22 cellular contexts compared by ENCODE assay signal in the genomic region with DNA sequence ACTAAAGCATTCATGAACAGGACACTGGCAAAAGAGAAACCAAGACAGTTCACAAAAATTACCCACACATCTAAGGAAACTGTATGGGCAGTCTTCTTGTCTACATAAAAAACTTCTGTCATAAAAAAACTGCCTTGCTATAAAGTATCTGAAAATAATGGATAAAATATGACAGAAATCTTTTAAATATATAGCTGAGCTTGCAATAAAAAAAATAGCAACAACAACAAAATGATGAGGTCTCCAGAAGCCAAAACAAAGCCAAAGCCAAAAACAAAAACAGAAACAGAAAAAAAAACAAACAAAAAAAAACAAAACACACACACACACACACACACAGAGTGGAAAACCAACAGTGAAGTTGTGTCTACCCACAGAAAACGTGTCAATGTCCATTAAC. TPM values are rescaled to one million over a fixed set of nuclear protein-coding genes. Genes with fewer than 3 reads are reported as not detected.
DNase-seq lines count a peak whose midpoint lies in the region; ATAC-seq, FAIRE-seq and TF ChIP-seq lines count a peak whose summit lies in the region.
"Had no signal": no experiment of that assay in that cellular context is flagged by ENCODE, and none has a peak within 500 bp of the region (broad histone marks: within the 10 kb centered on the region; RNA-seq: fewer than 3 reads in every experiment).

No MANE protein-coding gene starts in this region.

- H3K4ac ChIP-seq in IMR-90 (ENCODE audit: low read depth, low read length): no peak overlapping the region

- no peak overlapping the region for H2BK120ac ChIP-seq in IMR-90 (ENCODE audit: low read depth, low read length)

- no peak overlapping the region for H2BK20ac ChIP-seq in IMR-90 (ENCODE audit: low read depth, low read length)

- no peak overlapping the region for H2BK5ac ChIP-seq in IMR-90 (ENCODE audit: low read depth, low read length, poor library complexity, severe bottlenecking)

- no peak overlapping the region for H3K18ac ChIP-seq in IMR-90 (ENCODE audit: low read depth, low read length)

- no peaks in the 10 kb centered on the region for H3K9me3 ChIP-seq in A549
- peaks cover 10% of the 10 kb centered on the region; the same call in 1 of the 2 replicates for H3K9me3 ChIP-seq in IMR-90 (ENCODE audit: control insufficient read depth, insufficient read depth, low read length)
- H3K9me3 ChIP-seq: Caco-2 had no signal

- no peaks in the 10 kb centered on the region for H4K20me1 ChIP-seq in IMR-90 (ENCODE audit: insufficient read depth, low read length)
- H4K20me1 ChIP-seq: BLaER1 had no signal

- no peak for DNase-seq in activated T-cell treated with anti-CD3 and anti-CD28 coated beads, Interleukin-2, amount 50 U/mL, for 72 hours
- DNase-seq in activated T-cell treated with anti-CD3 and anti-CD28 coated beads, Interleukin-2, amount 50 U/mL, for 1 hour: no peak
- no peak for DNase-seq in A549 (ENCODE audit: low read depth in 1 of 2, low spot score in 1 of 2)
- DNase-seq in IMR-90: no peak
- DNase-seq in NCI-H345 (lab: John Stamatoyannopoulos, UW): no peak
- DNase-seq: 8988T; Caco-2; CD4-positive, CD25-positive, alpha-beta regulatory T cell; CD8-positive, alpha-beta T cell; DMS153; DND-41; H9 had no signal

- no peak overlapping the region for H4K8ac ChIP-seq in IMR-90 (ENCODE audit: low read depth in 2 of 2, low read length in 2 of 2)

- H3K27me3 Mint-ChIP-seq in activated T-cell treated with anti-CD3 and anti-CD28 coated beads, Interleukin-2, amount 50 U/mL, for 72 hours (ENCODE audit: low read depth): no peaks in the 10 kb centered on the region

- H4K5ac ChIP-seq in IMR-90 (ENCODE audit: low read depth, low read length): no peak overlapping the region

- 0% methylated on average over 1 of the region's 1 CpG for WGBS in A549 (ENCODE audit: missing lambda C conversion rate)
- WGBS in IMR-90 (ENCODE audit: extremely low coverage in 2 of 2, insufficient read length in 1 of 2), 2 experiments: no CpG with 5 or more reads among the region's 1 CpG

- H3K23ac ChIP-seq in IMR-90 (ENCODE audit: low read depth, low read length): no peak overlapping the region

- CTCF ChIA-PET in A549 (lab: Yijun Ruan, JAX): no interaction called here
- CTCF ChIA-PET in IMR-90 (lab: Yijun Ruan, JAX): no interaction called here

- in situ Hi-C loops in IMR-90 (cut with MboI; ENCODE audit: low sequenced_read_pairs): no loop called here

- ATAC-seq in activated T-cell treated with anti-CD3 and anti-CD28 coated beads, Interleukin-2, amount 50 U/mL, for 72 hours (replicated peaks in 1 of 2): no peak
- ATAC-seq in A549 (no peak), IMR-90 (ENCODE audit: low read depth) (no peak), GM18870 (IDR thresholded peaks at IDR 0.05; ENCODE audit: unreplicated experiment) (no peak)
- ATAC-seq: CD8-positive, alpha-beta T cell; GM23338; HCT116 had no signal

- no peak overlapping the region for H4K91ac ChIP-seq in IMR-90 (ENCODE audit: insufficient read depth, low read depth, low read length)

- no TSS peak for BruUV-seq in IMR-90 (replicated peaks; lab: Mats Ljungman, UMichigan)

- TF ChIP-seq RAD21 in A549 (conservative IDR thresholded peaks at IDR 0.05 in 1 of 2, IDR thresholded peaks at IDR 0.05 in 1 of 2) (no peak), IMR-90 (IDR thresholded peaks at IDR 0.05; ENCODE audit: low read length) (no peak)

- H2AK9ac ChIP-seq in IMR-90 (replicated peaks; ENCODE audit: low read depth, low read length, poor library complexity): no peak overlapping the region

- H3K4me1 ChIP-seq in A549 (no peaks in the 10 kb centered on the region), IMR-90 (ENCODE audit: control insufficient read depth, insufficient read depth, low read length) (no peaks in the 10 kb centered on the region)
- H3K4me1 ChIP-seq: Caco-2 had no signal

- no peak overlapping the region for H2AK5ac ChIP-seq in IMR-90 (ENCODE audit: low read depth, low read length)

- no peak for TF ChIP-seq EP300 in A549 (IDR thresholded peaks at IDR 0.05)

- H3K56ac ChIP-seq in IMR-90 (ENCODE audit: extremely low read depth, insufficient read depth, low read length): no peak overlapping the region

- H3K79me1 ChIP-seq in IMR-90 (ENCODE audit: low read depth in 1 of 2, low read length in 2 of 2): no peaks in the 10 kb centered on the region

- intact Hi-C loops in IMR-90 (cut with micrococcal nuclease): no loop called here

- no peak overlapping the region for H2BK15ac ChIP-seq in IMR-90 (ENCODE audit: low read depth, low read length)

- H3K4me3 ChIP-seq in A549: no peak overlapping the region
- no peak overlapping the region for H3K4me3 ChIP-seq in IMR-90 (ENCODE audit: insufficient read depth, low read depth, low read length)
- H3K4me3 ChIP-seq: BLaER1, GM23338 had no signal

- H3K9me3 Mint-ChIP-seq in activated T-cell treated with anti-CD3 and anti-CD28 coated beads, Interleukin-2, amount 50 U/mL, for 72 hours: peaks cover 0 to 6% of the 10 kb centered on the region in 2 donors
- H3K9me3 Mint-ChIP-seq: GM23338, H9 had no signal

- no peak overlapping the region for H2AFZ ChIP-seq in IMR-90 (replicated peaks; ENCODE audit: low read length, poor library complexity)

- POLR2A ChIA-PET in A549 (lab: Yijun Ruan, JAX): no interaction called here
- POLR2A ChIA-PET in IMR-90 (lab: Charles Lee; ENCODE audit: unreplicated experiment): no interaction called here

- no peaks in the 10 kb centered on the region for H3K27me3 ChIP-seq in IMR-90 (ENCODE audit: control insufficient read depth, insufficient read depth, low read length)
- H3K27me3 ChIP-seq: BLaER1 had no signal

- peak overlapping the region; percentile 9 for H3K27ac Mint-ChIP-seq in activated T-cell treated with anti-CD3 and anti-CD28 coated beads, Interleukin-2, amount 50 U/mL, for 72 hours
- H3K27ac Mint-ChIP-seq: CD4-positive, CD25-positive, alpha-beta regulatory T cell; CD8-positive, alpha-beta T cell; GM23338; H9 had no signal

- no peak for TF ChIP-seq CTCF in A549 (IDR thresholded peaks at IDR 0.05)
- no peak for TF ChIP-seq CTCF in IMR-90 (conservative IDR thresholded peaks at IDR 0.05; ENCODE audit: low read depth, low read length)

- H3K9me1 ChIP-seq in IMR-90 (ENCODE audit: insufficient read depth, low read length): no peaks in the 10 kb centered on the region

- dilution Hi-C loops in IMR-90 (cut with HindIII; ENCODE audit: low sequenced_read_pairs, unreplicated experiment): no loop called here

- no peak overlapping the region for H3K4me3 Mint-ChIP-seq in activated T-cell treated with anti-CD3 and anti-CD28 coated beads, Interleukin-2, amount 50 U/mL, for 72 hours
- H3K4me3 Mint-ChIP-seq: CD4-positive, CD25-positive, alpha-beta regulatory T cell; CD8-positive, alpha-beta T cell; GM23338; H9 had no signal

- H3K4me2 ChIP-seq in A549: no peak overlapping the region
- no peak overlapping the region for H3K4me2 ChIP-seq in IMR-90 (ENCODE audit: low read depth, low read length)
- H3K4me2 ChIP-seq: BLaER1, GM23338 had no signal

- TF ChIP-seq POLR2A in A549 (IDR thresholded peaks at IDR 0.05; ENCODE audit: low read length) (no peak), IMR-90 (IDR thresholded peaks at IDR 0.05; ENCODE audit: low read depth, low read length) (no peak)

- H3K36me3 ChIP-seq in IMR-90 (ENCODE audit: control insufficient read depth, insufficient read depth, low read length): no peaks in the 10 kb centered on the region

- peaks cover 14% of the 10 kb centered on the region for H3K4me1 Mint-ChIP-seq in activated T-cell treated with anti-CD3 and anti-CD28 coated beads, Interleukin-2, amount 50 U/mL, for 72 hours (ENCODE audit: low read depth)

- H3K36me3 Mint-ChIP-seq in activated T-cell treated with anti-CD3 and anti-CD28 coated beads, Interleukin-2, amount 50 U/mL, for 72 hours (ENCODE audit: insufficient read depth in 2 of 2): peaks cover 0 to 9% of the 10 kb centered on the region in 2 donors
- H3K36me3 Mint-ChIP-seq: CD4-positive, CD25-positive, alpha-beta regulatory T cell; CD8-positive, alpha-beta T cell had no signal

- H3K27ac ChIP-seq in A549: no peak overlapping the region
- no peak overlapping the region for H3K27ac ChIP-seq in IMR-90 (ENCODE audit: insufficient read depth, low read length)
- H3K27ac ChIP-seq: BLaER1, C4-2B had no signal

- FAIRE-seq in A549 (lab: Jason Lieb, UNC) (no peak), endometrium (lab: Jason Lieb, UNC) (peak; percentile 35)
- FAIRE-seq: G401.6, GM12892 had no signal

- no peak overlapping the region for H3K9ac ChIP-seq in IMR-90 (ENCODE audit: low read depth, low read length)
- H3K9ac ChIP-seq: BLaER1 had no signal

- H3K14ac ChIP-seq in IMR-90 (replicated peaks; ENCODE audit: low read depth, low read length): no peak overlapping the region

TF ChIP-seq in A549, 52 proteins besides CTCF, POLR2A, EP300 and RAD21:
- TF ChIP-seq, protein P1, sequence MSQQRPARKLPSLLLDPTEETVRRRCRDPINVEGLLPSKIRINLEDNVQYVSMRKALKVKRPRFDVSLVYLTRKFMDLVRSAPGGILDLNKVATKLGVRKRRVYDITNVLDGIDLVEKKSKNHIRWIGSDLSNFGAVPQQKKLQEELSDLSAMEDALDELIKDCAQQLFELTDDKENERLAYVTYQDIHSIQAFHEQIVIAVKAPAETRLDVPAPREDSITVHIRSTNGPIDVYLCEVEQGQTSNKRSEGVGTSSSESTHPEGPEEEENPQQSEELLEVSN (IDR thresholded peaks at IDR 0.05; ENCODE audit: borderline replicate concordance, low read depth): no peak
- TF ChIP-seq MAFK (IDR thresholded peaks at IDR 0.05; ENCODE audit: partially characterized antibody): peak; percentile 45

TF ChIP-seq in IMR-90, 13 proteins besides CTCF, POLR2A, EP300 and RAD21 (continues in another document):
- no peak for TF ChIP-seq BHLHE40 (IDR thresholded peaks at IDR 0.05; ENCODE audit: low read depth, low read length)
- no peak for TF ChIP-seq NFE2L2 (IDR thresholded peaks at IDR 0.05; ENCODE audit: low read depth, low read length)

RNA-seq across cellular contexts. Expression of a gene that starts 14.8 kb away (rescaled TPM):
- 1 to 10 TPM in 1 of 2 donors, under 1 TPM in 1; 0.39 to 1.2 TPM for total RNA-seq in activated T-cell treated with anti-CD3 and anti-CD28 coated beads, Interleukin-2, amount 50 U/mL, for 72 hours
- not detected in 2 replicates for polyA plus RNA-seq in A549 (2011; rRNA removed)
- polyA plus RNA-seq in A549 (2012; cell fraction: cytosol; rRNA removed): not detected in 2 replicates
- not detected in 2 replicates for polyA plus RNA-seq in A549 (2012; cell fraction: nucleus; rRNA removed)
- not detected in 3 replicates for polyA plus RNA-seq in A549 (2017; fragmentation: RNase III; extraction: RNeasy Plus Mini Kit Qiagen cat#74134 plus additional on column Dnase treatment)
- polyA minus RNA-seq in A549 (2011; rRNA and poly(A)+ RNA removed): not detected in 2 replicates
- total RNA-seq in IMR-90 (2012; rRNA removed): not detected in 2 replicates
- polyA plus RNA-seq in IMR-90 (2012; rRNA removed): not detected in 2 replicates
- polyA plus RNA-seq in IMR-90 (2012; cell fraction: cytosol; rRNA removed): not detected in 2 replicates
- not detected in 2 replicates for polyA plus RNA-seq in IMR-90 (2012; cell fraction: nucleus; rRNA removed; ENCODE audit: low replicate concordance)
- total RNA-seq: A673; Caco-2; CD4-positive, CD25-positive, alpha-beta regulatory T cell; GM23338; H4; H9 had no signal
